Comparison of ENCODE assay signal across 18 cellular contexts in genomic region chr9:131963087-131963715, GRCh38.
"Had no signal": no experiment of that assay in that cellular context is flagged by ENCODE, and none has a peak within 500 bp of the region (broad histone marks: within the 10 kb centered on the region; RNA-seq: fewer than 3 reads in every experiment).

No MANE protein-coding gene starts in this region.

- H3K4me1 ChIP-seq: lower lobe of right lung, tibial artery, upper lobe of left lung, uterus had no signal

- H3K4me3 ChIP-seq: esophagus squamous epithelium, hepatocyte, left ventricle myocardium inferior, lower lobe of right lung, pancreas, tibial artery, upper lobe of left lung, uterus had no signal

- H2AFZ ChIP-seq: hepatocyte had no signal

- H3K9me3 ChIP-seq: esophagus squamous epithelium, left ventricle myocardium inferior, lower lobe of right lung, pancreas, tibial artery, upper lobe of left lung, uterus had no signal

- H3K27ac ChIP-seq: esophagus squamous epithelium, foreskin keratinocyte, hepatocyte, left ventricle myocardium inferior, lower lobe of right lung, pancreas, tibial artery, upper lobe of left lung, uterus had no signal

- DNase-seq: effector memory CD4-positive, alpha-beta T cell; esophagus squamous epithelium; foreskin keratinocyte; kidney; left cardiac atrium; left ventricle myocardium inferior; lower lobe of right lung; midbrain; occipital lobe; pancreas; right cardiac atrium; stimulated activated CD4-positive, alpha-beta T cell treated with anti-CD3 and anti-CD28 coated beads, Interleukin-4, amount 100 ng/mL, for 24 hours; tibial artery; upper lobe of left lung; uterus had no signal

- ATAC-seq: foreskin keratinocyte; left cardiac atrium; lower lobe of right lung; natural killer cell treated with Interleukin-12 subunit alpha and Interleukin-12 subunit beta and Interleukin-15 and Interleukin-18, amount 100 ng/mL, for 72 hours; pancreas; right cardiac atrium; stimulated activated memory B cell treated with anti-CD40 and anti-IgM and Interleukin-4, amounts not matched to agents 10 μg/mL and 1 μg/mL and 100 μg/mL, for 72 hours had no signal

- H3K36me3 ChIP-seq: esophagus squamous epithelium, left ventricle myocardium inferior, lower lobe of right lung, pancreas, upper lobe of left lung, uterus had no signal

- H3K27me3 ChIP-seq: esophagus squamous epithelium, foreskin keratinocyte, hepatocyte, pancreas, tibial artery, upper lobe of left lung, uterus had no signal

- H3K4me2 ChIP-seq: hepatocyte had no signal

- FAIRE-seq: kidney, pancreas had no signal
